20 cellular contexts compared by ENCODE assay signal in the genomic region with DNA sequence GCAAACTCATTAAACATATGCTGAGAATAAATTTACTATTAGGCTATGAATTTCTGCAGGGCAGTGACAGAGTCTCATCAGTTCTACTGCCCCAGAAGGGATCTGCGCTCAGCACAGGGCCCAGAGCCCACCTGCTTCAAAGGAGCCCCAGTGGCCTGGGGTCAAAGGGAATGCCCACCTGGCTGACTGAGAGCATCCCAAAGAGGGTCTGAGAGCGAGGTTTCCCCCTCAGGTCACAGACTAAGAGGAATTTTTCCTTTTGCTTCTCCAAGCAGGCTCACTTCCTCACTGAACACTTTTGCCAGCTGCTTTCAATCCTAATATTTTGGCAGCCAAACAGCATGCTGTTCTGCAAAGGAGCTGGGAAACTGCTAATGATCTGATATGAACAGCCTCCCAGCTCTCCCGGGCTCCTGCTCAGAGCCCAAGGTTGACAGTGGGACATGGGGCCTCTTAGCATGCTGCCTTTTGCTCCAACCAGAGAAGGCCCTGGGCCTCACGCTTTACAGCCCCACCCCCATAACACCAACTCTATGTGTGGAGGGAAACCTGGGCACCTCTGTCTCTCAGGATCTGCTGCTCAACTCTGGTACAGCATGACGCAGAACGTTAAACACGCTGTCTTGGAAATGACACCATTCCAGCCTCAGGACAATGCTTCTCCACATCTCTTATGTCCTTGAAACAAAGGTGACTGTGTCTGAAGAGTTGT.
DNase-seq lines count a peak whose midpoint lies in the region; TF ChIP-seq lines count a peak whose summit lies in the region.
"Had no signal": no experiment of that assay in that cellular context is flagged by ENCODE, and none has a peak within 500 bp of the region (broad histone marks: within the 10 kb centered on the region; RNA-seq: fewer than 3 reads in every experiment).

No MANE protein-coding gene starts in this region.

- H3K4me3 ChIP-seq in fibroblast of pulmonary artery (replicated peaks; ENCODE audit: low read depth, low read length) (no peak overlapping the region), ovary (no peak overlapping the region), prostate gland (no peak overlapping the region)
- H3K4me3 ChIP-seq: PC-9, SJCRH30 had no signal

- peaks cover 9% of the 10 kb centered on the region for H3K4me1 ChIP-seq in ovary (ENCODE audit: insufficient read depth)
- no peaks in the 10 kb centered on the region for H3K4me1 ChIP-seq in prostate gland (replicated peaks)
- H3K4me1 ChIP-seq: SJCRH30 had no signal

- H3K27ac ChIP-seq in ovary, result no peak overlapping the region
- H3K27ac ChIP-seq in prostate gland, result no peak overlapping the region
- H3K27ac ChIP-seq: 22Rv1, PC-9, RWPE1, SJCRH30 had no signal

- TF ChIP-seq CTCF in fibroblast of pulmonary artery (IDR thresholded peaks at IDR 0.05; ENCODE audit: low read length, missing control alignments), result no peak
- TF ChIP-seq CTCF in ovary (IDR thresholded peaks at IDR 0.05), result no peak
- no peak for TF ChIP-seq CTCF in prostate gland (IDR thresholded peaks at IDR 0.05)

- peak; percentile 21 for DNase-seq in DMS 273 (lab: John Stamatoyannopoulos, UW; ENCODE audit: unreplicated experiment)
- DNase-seq in DMS 273 treated with DMSO at 0.1 percent for 48 hours (lab: John Stamatoyannopoulos, UW), result no peak
- peak; percentile 74 for DNase-seq in NCI-H1694 treated with DMSO at 0.1 percent for 48 hours (lab: John Stamatoyannopoulos, UW)
- peak; percentile 8 for DNase-seq in fibroblast of pulmonary artery (ENCODE audit: low read depth)
- DNase-seq in ovary, result peak; percentile 45 to 61 (median 52)
- no peak for DNase-seq in prostate gland (ENCODE audit: low spot score)
- DNase-seq in 8988T, result no peak
- DNase-seq in cortex of kidney (lab: John Stamatoyannopoulos, UW), result no peak
- DNase-seq: GDM1, GOT3, MM.1S, NCI-H1092, NCI-H146, NCI-H2081 treated with DMSO at 0.1 percent for 48 hours, NCI-H2227 treated with DMSO at 0.1 percent for 48 hours, NCI-H524, PC-9, SJCRH30 had no signal

- H3K27me3 ChIP-seq in ovary, result no peaks in the 10 kb centered on the region
- H3K27me3 ChIP-seq in prostate gland (replicated peaks; ENCODE audit: insufficient read depth), result no peaks in the 10 kb centered on the region
- H3K27me3 ChIP-seq: SJCRH30 had no signal

- 30 to 44% (median 33%) methylated on average over 7 of the region's 7 CpGs for WGBS in ovary, 3 donors
- 50% methylated on average over 7 of the region's 7 CpGs for WGBS in prostate gland

- TF ChIP-seq EP300 in ovary (IDR thresholded peaks at IDR 0.05), result no peak

- H3K9me3 ChIP-seq in ovary, result no peaks in the 10 kb centered on the region
- H3K9me3 ChIP-seq in prostate gland, result no peaks in the 10 kb centered on the region
- H3K9me3 ChIP-seq: SJCRH30 had no signal

- intact Hi-C loops in ovary (cut with DNase I) (no loop called here), prostate gland (cut with DNase I) (no loop called here)

- H3K36me3 ChIP-seq in ovary (no peaks in the 10 kb centered on the region), prostate gland (no peaks in the 10 kb centered on the region)
- H3K36me3 ChIP-seq: SJCRH30 had no signal

- TF ChIP-seq POLR2A in ovary (IDR thresholded peaks at IDR 0.05) (no peak), prostate gland (IDR thresholded peaks at IDR 0.05) (no peak)

Comparison
In these comparisons a context has a peak if more than half of its experiments do, and no peak if none do; other contexts are left out.
1. DNase-seq: peak in DMS 273 (single experiment), NCI-H1694 treated with DMSO at 0.1 percent for 48 hours (single experiment), fibroblast of pulmonary artery (single experiment) and ovary (5 of 5); none in DMS 273 treated with DMSO at 0.1 percent for 48 hours (single experiment), prostate gland (single experiment), 8988T (single experiment) and cortex of kidney (single experiment).